ENCODE assay signal across 10 cellular contexts in genomic region chr5:29412979-29413378, GRCh38.
"Had no signal": no experiment of that assay in that cellular context is flagged by ENCODE, and none has a peak within 500 bp of the region (broad histone marks: within the 10 kb centered on the region; RNA-seq: fewer than 3 reads in every experiment).

No MANE protein-coding gene starts in this region.

- H2AFZ ChIP-seq: GM23248 had no signal

- H3K9ac ChIP-seq: GM23248 had no signal

- H3K27ac ChIP-seq: GM23248, HL-60 had no signal

- DNase-seq: GM23248, GOT3, H9, HCEC 1CT, IMR-90, KG1 had no signal

- FAIRE-seq: H54, HepG2, K562 had no signal

- H3K4me3 ChIP-seq: GM23248, K562 had no signal

- ATAC-seq: HepG2, K562 had no signal
